Comparison of ENCODE assay signal across 36 cellular contexts in the genomic region with DNA sequence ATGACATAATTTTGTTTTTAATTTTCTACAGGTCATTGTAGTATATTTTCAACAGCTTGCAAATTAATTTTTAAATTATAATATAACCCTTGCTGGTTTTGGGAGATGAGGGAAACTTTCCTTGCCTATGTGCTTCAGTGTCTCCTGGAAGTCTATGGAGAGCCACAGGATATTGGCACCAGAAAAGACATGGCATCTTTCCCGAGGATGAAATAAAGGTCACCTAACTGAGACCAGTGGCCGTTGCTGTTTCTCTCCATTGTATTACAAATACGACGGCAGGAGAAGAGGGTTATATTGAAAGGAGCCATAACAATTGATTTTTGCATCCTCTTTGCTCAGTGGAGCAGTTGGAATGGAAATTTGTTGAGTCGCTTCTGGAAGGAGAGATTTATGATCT. TPM values are rescaled to one million over a fixed set of nuclear protein-coding genes. Genes with fewer than 3 reads are reported as not detected.
"Had no signal": no experiment of that assay in that cellular context is flagged by ENCODE, and none has a peak within 500 bp of the region (broad histone marks: within the 10 kb centered on the region; RNA-seq: fewer than 3 reads in every experiment).

No MANE protein-coding gene starts in this region.

- H3K27ac ChIP-seq: adrenal gland, ascending aorta, colonic mucosa, epithelial cell of prostate, esophagus squamous epithelium, gastroesophageal sphincter, heart right ventricle, WERI-Rb-1 had no signal

- ATAC-seq: activated CD4-positive, alpha-beta T cell treated with anti-CD3 and anti-CD28 coated beads for 36 hours; activated CD4-positive, CD25-positive, alpha-beta regulatory T cell treated with anti-CD3 and anti-CD28 coated beads, Interleukin-2, amount 50 U/mL, for 24 hours; activated CD8-positive, alpha-beta memory T cell treated with anti-CD3 and anti-CD28 coated beads, Interleukin-2, amount 10 ng/mL, durations not matched to agents 7 days and 5 days; activated CD8-positive, alpha-beta T cell treated with anti-CD3 and anti-CD28 coated beads, Interleukin-2, amount 10 ng/mL, durations not matched to agents 7 days and 5 days; activated naive CD8-positive, alpha-beta T cell treated with anti-CD3 and anti-CD28 coated beads, Interleukin-2, amount 50 U/mL, for 24 hours; gastroesophageal sphincter; heart right ventricle; T-cell had no signal

- H3K9me3 ChIP-seq: adrenal gland, ascending aorta, colonic mucosa, esophagus squamous epithelium, gastroesophageal sphincter, heart right ventricle had no signal

- H3K27me3 ChIP-seq: adrenal gland, ascending aorta, colonic mucosa, esophagus squamous epithelium, gastroesophageal sphincter had no signal

- H3K4me1 ChIP-seq: adrenal gland, ascending aorta, colonic mucosa, esophagus squamous epithelium, gastroesophageal sphincter, heart right ventricle had no signal

- FAIRE-seq: bronchial epithelial cell, endometrium had no signal

- H3K36me3 ChIP-seq: adrenal gland, ascending aorta, colonic mucosa, esophagus squamous epithelium, gastroesophageal sphincter, heart right ventricle, WERI-Rb-1 had no signal

- H3K4me3 ChIP-seq: adrenal gland, ascending aorta, colonic mucosa, esophagus squamous epithelium, gastroesophageal sphincter, heart right ventricle had no signal

- DNase-seq: activated B cell treated with CpG ODN at 0.5 μM for 24 hours; activated CD4-positive, alpha-beta memory T cell treated with anti-CD3 and anti-CD28 coated beads for 36 hours; activated CD4-positive, alpha-beta T cell treated with anti-CD3 and anti-CD28 coated beads for 36 hours; activated CD4-positive, alpha-beta T cell treated with anti-CD3 and anti-CD28 coated beads, Interleukin-2, amount 10 ng/mL, durations not matched to agents 24 days and 14 days; activated CD8-positive, alpha-beta memory T cell treated with anti-CD3 and anti-CD28 coated beads, Interleukin-2, amount 10 ng/mL, durations not matched to agents 7 days and 5 days; activated CD8-positive, alpha-beta memory T cell treated with anti-CD3 and anti-CD28 coated beads, Interleukin-2, amount 50 U/mL, for 4 hours; activated CD8-positive, alpha-beta T cell treated with anti-CD3 and anti-CD28 coated beads, Interleukin-2, amount 10 ng/mL, durations not matched to agents 7 days and 5 days; activated effector memory CD4-positive, alpha-beta T cell treated with anti-CD3 and anti-CD28 coated beads, Interleukin-2, amount 50 U/mL, for 16 hours; activated naive CD4-positive, alpha-beta T cell treated with anti-CD3 and anti-CD28 coated beads for 36 hours; activated naive CD8-positive, alpha-beta T cell treated with anti-CD3 and anti-CD28 coated beads for 36 hours; activated naive CD8-positive, alpha-beta T cell treated with anti-CD3 and anti-CD28 coated beads, Interleukin-2, amount 50 U/mL, for 24 hours; activated T-cell treated with anti-CD3 and anti-CD28 coated beads, Interleukin-2, amount 50 U/mL, for 1 hour; activated T-cell treated with anti-CD3 and anti-CD28 coated beads, Interleukin-2, amount 50 U/mL, for 48 hours; adrenal gland; amygdala; caudate nucleus; colonic mucosa; effector CD8-positive, alpha-beta T cell; esophagus squamous epithelium; foreskin melanocyte; heart right ventricle; T-cell; T1000; WERI-Rb-1 had no signal

RNA-seq across cellular contexts. Expression of gene AQP9, which starts 19.9 kb away (rescaled TPM):
- total RNA-seq: activated B cell treated with CpG ODN at 0.5 μM for 24 hours; activated CD8-positive, alpha-beta memory T cell treated with anti-CD3 and anti-CD28 coated beads, Interleukin-2, amount 10 ng/mL, durations not matched to agents 7 days and 5 days; activated CD8-positive, alpha-beta T cell treated with anti-CD3 and anti-CD28 coated beads, Interleukin-2, amount 10 ng/mL, durations not matched to agents 7 days and 5 days; activated naive CD4-positive, alpha-beta T cell treated with anti-CD3 and anti-CD28 coated beads for 36 hours; activated naive CD8-positive, alpha-beta T cell treated with anti-CD3 and anti-CD28 coated beads for 36 hours; activated T-helper 1 cell treated with anti-CD3 and anti-CD28 coated beads, Interleukin-12 subunit alpha, Interleukin-12 subunit beta, Interleukin-2, Interleukin-4 antibody, amounts not matched to agents 30 ng/mL and 10 ng/mL and 1 ng/mL, durations not matched to agents 14 hours and 24 hours and 36 hours; bronchial epithelial cell; dermis microvascular lymphatic vessel endothelial cell; endothelial cell of umbilical vein; fibroblast of lung; fibroblast of villous mesenchyme; glomerular endothelial cell had no signal
- polyA plus RNA-seq: endothelial cell of umbilical vein, fibroblast of lung had no signal

RNA-seq across cellular contexts. Expression of gene ALDH1A2, which starts 52.8 kb away (rescaled TPM):
- total RNA-seq: activated B cell treated with CpG ODN at 0.5 μM for 24 hours; activated CD4-positive, alpha-beta T cell treated with anti-CD3 and anti-CD28 coated beads for 36 hours; activated CD8-positive, alpha-beta T cell treated with anti-CD3 and anti-CD28 coated beads, Interleukin-2, amount 10 ng/mL, durations not matched to agents 7 days and 5 days; activated naive CD4-positive, alpha-beta T cell treated with anti-CD3 and anti-CD28 coated beads for 36 hours; activated T-helper 1 cell treated with anti-CD3 and anti-CD28 coated beads, Interleukin-12 subunit alpha, Interleukin-12 subunit beta, Interleukin-2, Interleukin-4 antibody, amounts not matched to agents 30 ng/mL and 10 ng/mL and 1 ng/mL, durations not matched to agents 14 hours and 24 hours and 36 hours had no signal
